In genomic region chr17:18070861-18071340, GRCh38 we compare ENCODE assay signal across 1 cellular context.
TF ChIP-seq lines count a peak whose summit lies in the region.

No MANE protein-coding gene starts in this region.

TF ChIP-seq in endothelial cell of umbilical vein, 7 proteins besides CTCF, POLR2A, EP300 and RAD21:
- TF ChIP-seq, protein P1, sequence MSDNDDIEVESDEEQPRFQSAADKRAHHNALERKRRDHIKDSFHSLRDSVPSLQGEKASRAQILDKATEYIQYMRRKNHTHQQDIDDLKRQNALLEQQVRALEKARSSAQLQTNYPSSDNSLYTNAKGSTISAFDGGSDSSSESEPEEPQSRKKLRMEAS (IDR thresholded peaks at IDR 0.05; ENCODE audit: insufficient read depth, insufficient read length), result no peak
- no peak for TF ChIP-seq JUN (IDR thresholded peaks at IDR 0.05; ENCODE audit: borderline replicate concordance, insufficient read depth, insufficient read length, low read depth)
- no peak for TF ChIP-seq POLR2AphosphoS5 (IDR thresholded peaks at IDR 0.05; ENCODE audit: insufficient read depth, low read depth, low read length)
- TF ChIP-seq FOS (IDR thresholded peaks at IDR 0.05; ENCODE audit: borderline replicate concordance, insufficient read depth, low read length), result no peak
- no peak for TF ChIP-seq EZH2 (IDR thresholded peaks at IDR 0.05; ENCODE audit: borderline replicate concordance, low read depth, low read length, severe bottlenecking)
- no peak for TF ChIP-seq MYC (IDR thresholded peaks at IDR 0.05; ENCODE audit: low read depth, low read length)
